ENCODE assay signal across 1 cellular context in the genomic region with DNA sequence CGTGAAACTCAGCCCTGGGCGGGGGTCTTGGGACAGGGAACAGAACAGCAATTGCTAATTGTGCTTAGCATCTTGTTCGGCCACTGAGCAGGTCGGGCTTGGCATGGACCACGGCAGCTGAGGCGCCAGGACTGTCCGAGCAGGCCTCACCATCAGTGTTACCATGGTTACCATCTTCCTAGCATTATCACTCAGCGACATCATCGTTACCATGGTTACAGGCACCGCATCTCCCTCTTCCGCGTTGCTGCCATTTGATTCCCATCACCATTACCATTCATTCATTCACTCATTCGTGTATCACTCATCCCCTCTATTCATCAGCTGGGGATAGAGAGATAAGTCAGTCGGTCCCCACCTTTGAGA.
TF ChIP-seq lines count a peak whose summit lies in the region.

No MANE protein-coding gene starts in this region.

TF ChIP-seq in GM23338, 12 proteins besides CTCF, POLR2A, EP300 and RAD21 (continued from another document):
- TF ChIP-seq, protein P1, sequence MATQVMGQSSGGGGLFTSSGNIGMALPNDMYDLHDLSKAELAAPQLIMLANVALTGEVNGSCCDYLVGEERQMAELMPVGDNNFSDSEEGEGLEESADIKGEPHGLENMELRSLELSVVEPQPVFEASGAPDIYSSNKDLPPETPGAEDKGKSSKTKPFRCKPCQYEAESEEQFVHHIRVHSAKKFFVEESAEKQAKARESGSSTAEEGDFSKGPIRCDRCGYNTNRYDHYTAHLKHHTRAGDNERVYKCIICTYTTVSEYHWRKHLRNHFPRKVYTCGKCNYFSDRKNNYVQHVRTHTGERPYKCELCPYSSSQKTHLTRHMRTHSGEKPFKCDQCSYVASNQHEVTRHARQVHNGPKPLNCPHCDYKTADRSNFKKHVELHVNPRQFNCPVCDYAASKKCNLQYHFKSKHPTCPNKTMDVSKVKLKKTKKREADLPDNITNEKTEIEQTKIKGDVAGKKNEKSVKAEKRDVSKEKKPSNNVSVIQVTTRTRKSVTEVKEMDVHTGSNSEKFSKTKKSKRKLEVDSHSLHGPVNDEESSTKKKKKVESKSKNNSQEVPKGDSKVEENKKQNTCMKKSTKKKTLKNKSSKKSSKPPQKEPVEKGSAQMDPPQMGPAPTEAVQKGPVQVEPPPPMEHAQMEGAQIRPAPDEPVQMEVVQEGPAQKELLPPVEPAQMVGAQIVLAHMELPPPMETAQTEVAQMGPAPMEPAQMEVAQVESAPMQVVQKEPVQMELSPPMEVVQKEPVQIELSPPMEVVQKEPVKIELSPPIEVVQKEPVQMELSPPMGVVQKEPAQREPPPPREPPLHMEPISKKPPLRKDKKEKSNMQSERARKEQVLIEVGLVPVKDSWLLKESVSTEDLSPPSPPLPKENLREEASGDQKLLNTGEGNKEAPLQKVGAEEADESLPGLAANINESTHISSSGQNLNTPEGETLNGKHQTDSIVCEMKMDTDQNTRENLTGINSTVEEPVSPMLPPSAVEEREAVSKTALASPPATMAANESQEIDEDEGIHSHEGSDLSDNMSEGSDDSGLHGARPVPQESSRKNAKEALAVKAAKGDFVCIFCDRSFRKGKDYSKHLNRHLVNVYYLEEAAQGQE (IDR thresholded peaks at IDR 0.05; ENCODE audit: unreplicated experiment), result no peak
- TF ChIP-seq ZNF114 (CRISPR knock-in tag; IDR thresholded peaks at IDR 0.05), result no peak
